In genomic region chr18:35278969-35279368, GRCh38 we compare ENCODE assay signal across 37 cellular contexts.
"Had no signal": no experiment of that assay in that cellular context is flagged by ENCODE, and none has a peak within 500 bp of the region (broad histone marks: within the 10 kb centered on the region; RNA-seq: fewer than 3 reads in every experiment).

No MANE protein-coding gene starts in this region.

- H3K27ac Mint-ChIP-seq: activated B cell treated with CpG ODN at 0.5 μM for 24 hours; activated CD4-positive, alpha-beta memory T cell treated with anti-CD3 and anti-CD28 coated beads for 36 hours; activated CD4-positive, alpha-beta T cell treated with anti-CD3 and anti-CD28 coated beads, Interleukin-2, amount 10 ng/mL, durations not matched to agents 24 days and 14 days; activated CD8-positive, alpha-beta T cell treated with anti-CD3 and anti-CD28 coated beads for 36 hours; activated naive CD4-positive, alpha-beta T cell treated with anti-CD3 and anti-CD28 coated beads for 36 hours; activated naive CD4-positive, alpha-beta T cell treated with anti-CD3 and anti-CD28 coated beads, Interleukin-2, amount 50 U/mL, for 72 hours; activated naive CD8-positive, alpha-beta T cell treated with anti-CD3 and anti-CD28 coated beads for 36 hours; activated T-helper 1 cell treated with anti-CD3 and anti-CD28 coated beads, Interleukin-12 subunit alpha, Interleukin-12 subunit beta, Interleukin-2, Interleukin-4 antibody, amounts not matched to agents 30 ng/mL and 10 ng/mL and 1 ng/mL, durations not matched to agents 14 hours and 24 hours and 36 hours; activated T-helper 17 cell treated with anti-CD3 and anti-CD28 coated beads, Interleukin-2, amount 50 U/mL, for 72 hours; T-helper 1 cell treated with Interleukin-12 subunit alpha and Interleukin-12 subunit beta and Interleukin-4 antibody, amounts not matched to agents 30 μg/mL and 1 μg/mL, for 36 hours; T-helper 2 cell treated with Interferon-gamma antibody and Interleukin-4, amounts not matched to agents 5 μg/mL and 100 μg/mL, for 36 hours had no signal

- H3K9me3 Mint-ChIP-seq: activated CD4-positive, alpha-beta memory T cell treated with anti-CD3 and anti-CD28 coated beads for 36 hours had no signal

- H3K4me1 Mint-ChIP-seq: activated B cell treated with CpG ODN at 0.5 μM for 24 hours; activated T-helper 17 cell treated with anti-CD3 and anti-CD28 coated beads, Interleukin-2, amount 50 U/mL, for 72 hours had no signal

- H3K4me3 Mint-ChIP-seq: activated B cell treated with CpG ODN at 0.5 μM for 24 hours; activated CD4-positive, alpha-beta memory T cell treated with anti-CD3 and anti-CD28 coated beads for 36 hours; activated CD4-positive, alpha-beta T cell treated with anti-CD3 and anti-CD28 coated beads, Interleukin-2, amount 10 ng/mL, durations not matched to agents 24 days and 14 days; activated CD8-positive, alpha-beta T cell treated with anti-CD3 and anti-CD28 coated beads for 36 hours; activated naive CD4-positive, alpha-beta T cell treated with anti-CD3 and anti-CD28 coated beads for 36 hours; activated naive CD8-positive, alpha-beta T cell treated with anti-CD3 and anti-CD28 coated beads for 36 hours; activated T-cell treated with anti-CD3 and anti-CD28 coated beads, Interleukin-2, amount 50 U/mL, for 4 hours; activated T-helper 1 cell treated with anti-CD3 and anti-CD28 coated beads, Interleukin-12 subunit alpha, Interleukin-12 subunit beta, Interleukin-2, Interleukin-4 antibody, amounts not matched to agents 30 ng/mL and 10 ng/mL and 1 ng/mL, durations not matched to agents 14 hours and 24 hours and 36 hours; activated T-helper 17 cell treated with anti-CD3 and anti-CD28 coated beads, Interleukin-2, amount 50 U/mL, for 72 hours; T-helper 1 cell treated with Interleukin-12 subunit alpha and Interleukin-12 subunit beta and Interleukin-4 antibody, amounts not matched to agents 30 μg/mL and 1 μg/mL, for 36 hours; T-helper 2 cell treated with Interferon-gamma antibody and Interleukin-4, amounts not matched to agents 5 μg/mL and 100 μg/mL, for 36 hours had no signal

- H3K9me3 ChIP-seq: adrenal gland, body of pancreas, breast epithelium had no signal

- H3K27me3 ChIP-seq: adrenal gland, body of pancreas, brain microvascular endothelial cell, breast epithelium had no signal

- FAIRE-seq: astrocyte, TTC549 had no signal

- DNase-seq: activated B cell treated with CpG ODN at 0.5 μM for 24 hours; activated CD4-positive, alpha-beta memory T cell treated with anti-CD3 and anti-CD28 coated beads for 36 hours; activated CD4-positive, alpha-beta T cell treated with anti-CD3 and anti-CD28 coated beads for 4 hours; activated CD4-positive, alpha-beta T cell treated with anti-CD3 and anti-CD28 coated beads, Interleukin-2, amount 10 ng/mL, durations not matched to agents 24 days and 14 days; activated CD4-positive, alpha-beta T cell treated with anti-CD3 and anti-CD28 coated beads, Interleukin-2, amount 50 U/mL, for 1 hour; activated CD4-positive, alpha-beta T cell treated with anti-CD3 and anti-CD28 coated beads, Interleukin-2, amount 50 U/mL, for 4 hours; activated CD4-positive, CD25-positive, alpha-beta regulatory T cell treated with anti-CD3 and anti-CD28 coated beads, Interleukin-2, amount 50 U/mL, for 72 hours; activated CD8-positive, alpha-beta memory T cell treated with anti-CD3 and anti-CD28 coated beads, Interleukin-2, amount 50 U/mL, for 4 hours; activated CD8-positive, alpha-beta T cell treated with anti-CD3 and anti-CD28 coated beads for 36 hours; activated effector memory CD4-positive, alpha-beta T cell treated with anti-CD3 and anti-CD28 coated beads, Interleukin-2, amount 50 U/mL, for 16 hours; activated gamma-delta T cell treated with Interleukin-2 at 50 U/mL for 16 hours; activated naive CD4-positive, alpha-beta T cell; activated naive CD4-positive, alpha-beta T cell treated with anti-CD3 and anti-CD28 coated beads for 36 hours; activated naive CD4-positive, alpha-beta T cell treated with anti-CD3 and anti-CD28 coated beads, Interleukin-2, amount 50 U/mL, for 16 hours; activated naive CD8-positive, alpha-beta T cell treated with anti-CD3 and anti-CD28 coated beads for 36 hours; activated T-cell treated with anti-CD3 and anti-CD28 coated beads for 4 hours; activated T-cell treated with anti-CD3 and anti-CD28 coated beads, Interleukin-2, amount 50 U/mL, for 1 hour; activated T-cell treated with anti-CD3 and anti-CD28 coated beads, Interleukin-2, amount 50 U/mL, for 4 hours; activated T-cell treated with anti-CD3 and anti-CD28 coated beads, Interleukin-2, amount 50 U/mL, for 72 hours; adrenal gland; amniotic stem cell; aorta; body of pancreas; brain microvascular endothelial cell; central memory CD4-positive, alpha-beta T cell; T-helper 1 cell; T-helper 2 cell; T-helper 9 cell had no signal

- H3K27ac ChIP-seq: adrenal gland, body of pancreas, brain microvascular endothelial cell, breast epithelium, VCaP had no signal

- H3K27me3 Mint-ChIP-seq: activated B cell treated with CpG ODN at 0.5 μM for 24 hours; activated CD4-positive, alpha-beta memory T cell treated with anti-CD3 and anti-CD28 coated beads for 36 hours; activated CD4-positive, alpha-beta T cell treated with anti-CD3 and anti-CD28 coated beads, Interleukin-2, amount 10 ng/mL, durations not matched to agents 24 days and 14 days; activated CD8-positive, alpha-beta T cell treated with anti-CD3 and anti-CD28 coated beads for 36 hours; activated naive CD8-positive, alpha-beta T cell treated with anti-CD3 and anti-CD28 coated beads for 36 hours; activated T-helper 17 cell treated with anti-CD3 and anti-CD28 coated beads, Interleukin-2, amount 50 U/mL, for 72 hours had no signal

- ATAC-seq: activated CD8-positive, alpha-beta T cell treated with anti-CD3 and anti-CD28 coated beads for 36 hours; activated naive CD4-positive, alpha-beta T cell treated with anti-CD3 and anti-CD28 coated beads, Interleukin-2, amount 50 U/mL, for 72 hours; activated T-cell treated with anti-CD3 and anti-CD28 coated beads, Interleukin-2, amount 50 U/mL, for 4 hours; activated T-cell treated with anti-CD3 and anti-CD28 coated beads, Interleukin-2, amount 50 U/mL, for 72 hours; activated T-helper 17 cell treated with anti-CD3 and anti-CD28 coated beads, Interleukin-2, amount 50 U/mL, for 72 hours; body of pancreas had no signal

- H3K4me1 ChIP-seq: body of pancreas, breast epithelium had no signal

- H3K4me3 ChIP-seq: adrenal gland, body of pancreas, breast epithelium had no signal

- H3K36me3 ChIP-seq: adrenal gland, brain microvascular endothelial cell, breast epithelium had no signal
